ENCODE assay signal across 13 cellular contexts in genomic region chr4:109072595-109072994, GRCh38.
DNase-seq lines count a peak whose midpoint lies in the region; ATAC-seq and TF ChIP-seq lines count a peak whose summit lies in the region.
"Had no signal": no experiment of that assay in that cellular context is flagged by ENCODE, and none has a peak within 500 bp of the region (broad histone marks: within the 10 kb centered on the region; RNA-seq: fewer than 3 reads in every experiment).

No MANE protein-coding gene starts in this region.

- TF ChIP-seq CTCF in right atrium auricular region (IDR thresholded peaks at IDR 0.05): no peak
- no peak for TF ChIP-seq CTCF in upper lobe of right lung (IDR thresholded peaks at IDR 0.05)
- TF ChIP-seq CTCF in vagina (IDR thresholded peaks at IDR 0.05): no peak

- H3K27me3 ChIP-seq in right atrium auricular region (no peaks in the 10 kb centered on the region), upper lobe of right lung (no peaks in the 10 kb centered on the region), vagina (no peaks in the 10 kb centered on the region)

- DNase-seq in Right ventricle myocardium inferior (ENCODE audit: missing footprints) (no peak), right atrium auricular region (ENCODE audit: low spot score) (no peak), OCI-M1 (lab: John Stamatoyannopoulos, UW) (peak; percentile 82), fibroblast of peridontal ligament (ENCODE audit: extremely low read depth) (peak; percentile 95), upper lobe of right lung (no peak), vagina (ENCODE audit: extremely low spot score in 2 of 2) (no peak)
- DNase-seq: ACHN; activated CD4-positive, alpha-beta T cell treated with anti-CD3 and anti-CD28 coated beads for 36 hours; naive thymus-derived CD4-positive, alpha-beta T cell; NCI-H187 had no signal

- H3K27ac ChIP-seq in right atrium auricular region (no peak overlapping the region), upper lobe of right lung (no peak overlapping the region), vagina (no peak overlapping the region)

- TF ChIP-seq POLR2A in vagina (IDR thresholded peaks at IDR 0.05): no peak

- peak; percentile 82 for ATAC-seq in Right ventricle myocardium inferior
- ATAC-seq in upper lobe of right lung: peak; percentile 45
- ATAC-seq in HG03139 (IDR thresholded peaks at IDR 0.05; ENCODE audit: unreplicated experiment): no peak
- ATAC-seq in HG02981 (IDR thresholded peaks at IDR 0.05; ENCODE audit: unreplicated experiment): no peak
- ATAC-seq: activated CD4-positive, alpha-beta T cell treated with anti-CD3 and anti-CD28 coated beads for 36 hours; naive thymus-derived CD4-positive, alpha-beta T cell; Panc1 had no signal

- no peaks in the 10 kb centered on the region for H3K9me3 ChIP-seq in right atrium auricular region
- no peaks in the 10 kb centered on the region for H3K9me3 ChIP-seq in upper lobe of right lung
- H3K9me3 ChIP-seq in vagina: no peaks in the 10 kb centered on the region

- no peaks in the 10 kb centered on the region for H3K4me1 ChIP-seq in right atrium auricular region
- no peaks in the 10 kb centered on the region for H3K4me1 ChIP-seq in upper lobe of right lung
- no peaks in the 10 kb centered on the region for H3K4me1 ChIP-seq in vagina

- H3K4me3 ChIP-seq in right atrium auricular region (no peak overlapping the region), upper lobe of right lung (no peak overlapping the region), vagina (no peak overlapping the region)

- intact Hi-C loops in Right ventricle myocardium inferior (cut with DNase I) (no loop called here), upper lobe of right lung (cut with DNase I) (no loop called here), vagina (cut with DNase I) (no loop called here)

- H3K36me3 ChIP-seq in right atrium auricular region (no peaks in the 10 kb centered on the region), upper lobe of right lung (no peaks in the 10 kb centered on the region), vagina (no peaks in the 10 kb centered on the region)

Comparison
In these comparisons a context has a peak if more than half of its experiments do, and no peak if none do; other contexts are left out.
1. ATAC-seq: peak in Right ventricle myocardium inferior (single experiment) and upper lobe of right lung (single experiment); none in HG03139 (single experiment) and HG02981 (single experiment).
2. DNase-seq: peak in OCI-M1 (single experiment) and fibroblast of peridontal ligament (single experiment); none in Right ventricle myocardium inferior (single experiment), right atrium auricular region (single experiment), upper lobe of right lung (single experiment) and vagina (0 of 2).